Comparison of ENCODE assay signal across 8 cellular contexts in the genomic region with DNA sequence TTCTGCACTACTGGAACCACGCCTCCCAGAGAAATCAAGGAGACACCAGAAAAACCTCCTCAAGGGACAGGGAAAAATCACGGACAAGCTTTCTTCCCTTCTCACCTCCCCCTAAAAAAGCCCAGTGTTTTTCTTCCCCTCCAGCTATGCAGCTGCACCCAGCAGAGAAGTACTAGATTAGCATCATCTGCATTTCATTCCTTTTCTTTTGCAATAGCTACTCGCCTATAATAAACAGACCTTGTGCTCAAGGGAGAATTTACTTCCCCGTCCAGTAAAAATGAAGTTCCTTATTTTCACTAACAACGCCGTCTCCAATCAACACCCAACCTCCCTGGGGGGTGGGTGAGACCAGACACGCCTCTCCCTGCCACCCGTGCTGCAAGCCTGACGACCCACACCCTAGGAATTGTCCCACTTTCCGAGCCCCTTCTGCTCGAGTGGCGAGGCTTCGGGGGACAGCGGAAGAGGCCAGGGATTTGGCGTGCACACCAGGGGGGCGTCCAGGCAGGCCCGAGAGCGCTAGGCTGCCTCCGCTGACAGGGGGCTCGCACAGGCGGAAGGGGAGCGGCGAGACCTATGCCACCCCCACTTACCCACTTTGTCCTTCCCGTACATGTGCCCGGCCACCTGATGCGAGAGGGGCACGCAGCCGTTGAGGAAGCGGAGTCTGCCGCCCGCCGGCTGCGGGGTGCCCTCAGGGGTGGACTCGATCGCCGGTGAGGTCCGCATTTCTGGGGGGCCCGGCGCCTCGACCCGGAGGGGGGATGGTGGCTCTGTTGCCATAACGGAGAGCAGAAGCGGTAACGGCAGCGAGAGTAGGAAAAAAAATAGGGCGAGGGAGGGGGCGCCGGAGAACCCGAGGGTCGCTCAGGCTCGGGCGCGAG. TPM values are rescaled to one million over a fixed set of nuclear protein-coding genes. Genes with fewer than 3 reads are reported as not detected.
DNase-seq lines count a peak whose midpoint lies in the region; ATAC-seq and TF ChIP-seq lines count a peak whose summit lies in the region.

No MANE protein-coding gene starts in this region.

- in situ Hi-C loops in Caki2 (cut with HindIII; ENCODE audit: low pct_unique_long_range_greater_than_20kb, low sequenced_read_pairs) = no loop called here

- DNase-seq in Caki2 (ENCODE audit: low read depth) (peak; percentile 74), MG63 (peak; percentile 46), dorsolateral prefrontal cortex (peak in 7 of 10 donors; percentile 24 to 60 (median 41)), left lobe of liver (ENCODE audit: low spot score) (peak; percentile 60), amniotic stem cell (lab: John Stamatoyannopoulos, UW) (no peak)
- peak; percentile 16 to 27 for DNase-seq in activated CD4-positive, alpha-beta T cell treated with anti-CD3 and anti-CD28 coated beads for 4 hours
- peak; percentile 5 for DNase-seq in stimulated activated CD4-positive, alpha-beta T cell treated with anti-CD3 and anti-CD28 coated beads, Interleukin-2, amount 100 ng/mL, for 4 hours (ENCODE audit: low read depth)

- H3K27me3 ChIP-seq in MG63 (no peaks in the 10 kb centered on the region), dorsolateral prefrontal cortex (no peaks in the 10 kb centered on the region)

- ATAC-seq in GM21717 (IDR thresholded peaks at IDR 0.05; ENCODE audit: unreplicated experiment) = peak; percentile 10
- peak; percentile 4 for ATAC-seq in left lobe of liver

- intact Hi-C loops in dorsolateral prefrontal cortex (cut with DNase I) = loop anchor here (1.0 to 5.0 kb wide), 2 partner anchors 65 to 118 kb away; a partner anchor contains a TSS

- H3K9me3 ChIP-seq in MG63 = no peaks in the 10 kb centered on the region

- no peaks in the 10 kb centered on the region for H3K36me3 ChIP-seq in MG63

- no peak for TF ChIP-seq CTCF in dorsolateral prefrontal cortex (IDR thresholded peaks at IDR 0.05 in 54 of 56, conservative IDR thresholded peaks at IDR 0.05 in 2 of 56; ENCODE audit: low read depth in 1 of 56, partially characterized antibody in 56 of 56)

- H3K4me3 ChIP-seq in MG63 = peak overlapping the region; percentile 77
- peak overlapping the region; percentile 70 to 98 (median 91) for H3K4me3 ChIP-seq in dorsolateral prefrontal cortex

- H3K27ac ChIP-seq in dorsolateral prefrontal cortex = peak overlapping the region; percentile 60 to 98 (median 94)

RNA-seq across cellular contexts. Expression of a gene that starts 0.6 kb away (rescaled TPM):
- total RNA-seq in Caki2 (2014; rRNA removed; shearing (Covaris generic); ENCODE audit: low replicate concordance) = 0.96 and 1.8 TPM in 2 replicates
- 2.0 and 3.6 TPM in 2 replicates for total RNA-seq in MG63 (2014; rRNA removed; shearing (Covaris generic); ENCODE audit: low replicate concordance)
- total RNA-seq in dorsolateral prefrontal cortex (1 to 10 TPM; 4.1 to 7.9 (median 5.9) TPM), left lobe of liver (2.8 TPM)

RNA-seq across cellular contexts. Expression of a gene that starts 1.9 kb away (rescaled TPM):
- 85.7 and 171 TPM in 2 replicates for total RNA-seq in Caki2 (2014; rRNA removed; shearing (Covaris generic); ENCODE audit: low replicate concordance)
- total RNA-seq in MG63 (2014; rRNA removed; shearing (Covaris generic); ENCODE audit: low replicate concordance) = 56.9 and 77.5 TPM in 2 replicates
- total RNA-seq in dorsolateral prefrontal cortex = 100 to 1,000 TPM in 6 of 120 experiments, 10 to 100 TPM in 114; 25.5 to 115 (median 77.2) TPM
- 26.9 TPM for total RNA-seq in left lobe of liver
